8 cellular contexts compared by ENCODE assay signal in genomic region chr12:91778938-91779400, GRCh38.
DNase-seq lines count a peak whose midpoint lies in the region; ATAC-seq, FAIRE-seq and TF ChIP-seq lines count a peak whose summit lies in the region.

No MANE protein-coding gene starts in this region.

- H3K4me1 Mint-ChIP-seq in CD8-positive, alpha-beta memory T cell = peaks cover 17 to 21% (median 18%) of the 10 kb centered on the region in 3 donors

- no peak overlapping the region for H3K27ac ChIP-seq in CD8-positive, alpha-beta memory T cell (ENCODE audit: low read depth, low read length)
- H3K27ac ChIP-seq in HL-60 (replicated peaks) = no peak overlapping the region
- peak overlapping the region in 1 of 4 donors; percentile 8 for H3K27ac ChIP-seq in pancreas

- no peaks in the 10 kb centered on the region for H3K27me3 ChIP-seq in CD8-positive, alpha-beta memory T cell (ENCODE audit: insufficient read depth, low read length, poor library complexity, severe bottlenecking)
- no peaks in the 10 kb centered on the region for H3K27me3 ChIP-seq in HL-60 (ENCODE audit: insufficient read depth, poor library complexity, severe bottlenecking)
- no peaks in the 10 kb centered on the region for H3K27me3 ChIP-seq in endocrine pancreas (ENCODE audit: control insufficient read depth, insufficient read depth, low read length)
- no peaks in the 10 kb centered on the region for H3K27me3 ChIP-seq in pancreas

- POLR2A ChIA-PET in CD8-positive, alpha-beta memory T cell (lab: Charles Lee) = interaction anchor here (0.7 to 1.4 kb wide), 4 partner anchors 10 to 367 kb away, joined by 3 to 6 read pairs (median 4); partner anchors contain the start of gene BTG1

- H3K36me3 ChIP-seq in CD8-positive, alpha-beta memory T cell (ENCODE audit: insufficient read depth, low read length) = no peaks in the 10 kb centered on the region
- H3K36me3 ChIP-seq in endocrine pancreas (ENCODE audit: control insufficient read depth, insufficient read depth, low read length) (no peaks in the 10 kb centered on the region), pancreas (no peaks in the 10 kb centered on the region)

- H3K27me3 Mint-ChIP-seq in CD8-positive, alpha-beta memory T cell = peaks cover 0 to 3% of the 10 kb centered on the region in 2 donors

- peak overlapping the region; percentile 63 to 83 (median 79) for H3K4me3 Mint-ChIP-seq in CD8-positive, alpha-beta memory T cell

- no peak for TF ChIP-seq CTCF in HL-60 (IDR thresholded peaks at IDR 0.05; ENCODE audit: insufficient read depth, low read length)
- TF ChIP-seq CTCF in pancreas (IDR thresholded peaks at IDR 0.05) = no peak

- FAIRE-seq in pancreas (lab: Jason Lieb, UNC) = no peak

- no peaks in the 10 kb centered on the region for H3K36me3 Mint-ChIP-seq in CD8-positive, alpha-beta memory T cell

- H3K9me3 ChIP-seq in CD8-positive, alpha-beta memory T cell (ENCODE audit: low read length) = no peaks in the 10 kb centered on the region
- no peaks in the 10 kb centered on the region for H3K9me3 ChIP-seq in endocrine pancreas (ENCODE audit: control insufficient read depth, low read length)
- no peaks in the 10 kb centered on the region for H3K9me3 ChIP-seq in pancreas

- peak in 3 of 5 donors; percentile 2 to 52 (median 25) for DNase-seq in CD8-positive, alpha-beta memory T cell
- DNase-seq in HL-60 (ENCODE audit: low read depth in 1 of 2, low spot score in 1 of 2) (peak; percentile 15), pancreas (no peak), NCI-H524 (lab: John Stamatoyannopoulos, UW) (no peak), HuH-7.5 (ENCODE audit: low spot score) (no peak)
- DNase-seq in activated CD4-positive, alpha-beta T cell treated with anti-CD3 and anti-CD28 coated beads for 4 hours = peak; percentile 51 to 57

- peak overlapping the region; percentile 5 for H3K4me3 ChIP-seq in CD8-positive, alpha-beta memory T cell (ENCODE audit: low read length)
- H3K4me3 ChIP-seq in HL-60 (replicated peaks; ENCODE audit: insufficient read depth, low read length) (no peak overlapping the region), endocrine pancreas (ENCODE audit: control insufficient read depth, insufficient read depth, low read length) (peak overlapping the region; percentile 53), pancreas (no peak overlapping the region)

- no peak overlapping the region for H3K9ac ChIP-seq in endocrine pancreas (ENCODE audit: control insufficient read depth, insufficient read depth, low read length)

- CTCF ChIA-PET in CD8-positive, alpha-beta memory T cell (lab: Charles Lee) = interaction anchor here (1.3 to 1.6 kb wide), 2 partner anchors 16 to 33 kb away, joined by 3 to 7 read pairs; no protein-coding TSS in a partner anchor

- no peaks in the 10 kb centered on the region for H3K9me3 Mint-ChIP-seq in CD8-positive, alpha-beta memory T cell

- peaks cover 32% of the 10 kb centered on the region for H3K4me1 ChIP-seq in CD8-positive, alpha-beta memory T cell (ENCODE audit: insufficient read depth, low read length)
- peaks cover 18% of the 10 kb centered on the region for H3K4me1 ChIP-seq in endocrine pancreas (ENCODE audit: control insufficient read depth, insufficient read depth, low read length)
- H3K4me1 ChIP-seq in pancreas = peaks cover 0 to 3% (median 0%) of the 10 kb centered on the region in 3 donors

- peak overlapping the region; percentile 45 to 93 (median 80) for H3K27ac Mint-ChIP-seq in CD8-positive, alpha-beta memory T cell

- 69 to 75% methylated on average over 6 of the region's 6 CpGs for WGBS in pancreas, 2 donors

- intact Hi-C loops in pancreas (cut with DNase I) = no loop called here

- peak; percentile 88 for ATAC-seq in GM21390 (IDR thresholded peaks at IDR 0.05; ENCODE audit: unreplicated experiment)
- ATAC-seq in pancreas = peak in 3 of 4 donors; percentile 74 to 93 (median 78)

Comparison
In these comparisons a context has a peak if more than half of its experiments do, and no peak if none do; other contexts are left out.
1. DNase-seq: peak in CD8-positive, alpha-beta memory T cell (3 of 5), HL-60 (2 of 2) and activated CD4-positive, alpha-beta T cell treated with anti-CD3 and anti-CD28 coated beads for 4 hours (2 of 2); none in pancreas (0 of 6), NCI-H524 (0 of 2) and HuH-7.5 (single experiment).
2. H3K4me3 ChIP-seq: peak in CD8-positive, alpha-beta memory T cell (single experiment) and endocrine pancreas (single experiment); none in HL-60 (single experiment) and pancreas (0 of 4).